In the genomic region with DNA sequence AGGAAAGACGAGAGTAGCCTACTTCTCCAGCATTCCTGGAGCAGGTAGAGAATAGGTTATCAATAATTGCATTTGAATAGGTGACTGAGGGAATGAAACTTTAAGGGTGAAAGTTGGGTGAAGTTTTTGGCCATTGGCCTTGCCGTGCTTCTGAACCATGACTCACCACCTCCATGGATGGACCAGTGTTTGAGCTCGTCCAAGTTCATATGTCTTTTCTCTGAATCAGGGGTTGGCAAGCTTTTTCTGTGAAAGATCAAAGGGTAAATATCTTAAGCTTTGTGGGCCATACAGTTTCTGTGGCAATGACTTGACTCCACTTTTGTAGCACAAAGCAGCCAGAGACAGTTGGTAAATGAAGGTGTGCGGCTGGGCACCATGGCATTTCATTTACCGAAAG, we compare ENCODE assay signal across 26 cellular contexts.
"Had no signal": no experiment of that assay in that cellular context is flagged by ENCODE, and none has a peak within 500 bp of the region (broad histone marks: within the 10 kb centered on the region; RNA-seq: fewer than 3 reads in every experiment).

No MANE protein-coding gene starts in this region.

- H3K27me3 ChIP-seq: adrenal gland, ascending aorta, brain microvascular endothelial cell, esophagus squamous epithelium, gastrocnemius medialis, right atrium auricular region, thyroid gland, upper lobe of right lung had no signal

- ATAC-seq: activated CD4-positive, alpha-beta T cell treated with anti-CD3 and anti-CD28 coated beads for 36 hours; activated naive CD4-positive, alpha-beta T cell treated with anti-CD3 and anti-CD28 coated beads, Interleukin-2, amount 50 U/mL, for 72 hours; activated T-helper 17 cell treated with anti-CD3 and anti-CD28 coated beads, Interleukin-2, amount 50 U/mL, for 72 hours; gastrocnemius medialis; left cardiac atrium; upper lobe of right lung; WTC11 had no signal

- DNase-seq: activated CD4-positive, alpha-beta T cell treated with anti-CD3 and anti-CD28 coated beads for 36 hours; activated CD4-positive, alpha-beta T cell treated with anti-CD3 and anti-CD28 coated beads, Interleukin-2, amount 50 U/mL, for 4 hours; activated CD8-positive, alpha-beta memory T cell treated with anti-CD3 and anti-CD28 coated beads for 24 hours; activated CD8-positive, alpha-beta memory T cell treated with anti-CD3 and anti-CD28 coated beads, Interleukin-2, amount 50 U/mL, for 4 hours; activated T-cell treated with anti-CD3 and anti-CD28 coated beads, Interleukin-2, amount 50 U/mL, for 24 hours; brain microvascular endothelial cell; central memory CD4-positive, alpha-beta T cell; endodermal cell; esophagus squamous epithelium; gastrocnemius medialis; head of caudate nucleus; hypothalamus; left cardiac atrium; midbrain; nephron progenitor cell; stimulated activated CD4-positive, alpha-beta T cell treated with anti-CD3 and anti-CD28 coated beads, Interleukin-1b, Interleukin-23, amount 100 ng/mL, for 48 hours; substantia nigra; T-helper 9 cell; thyroid gland; upper lobe of right lung had no signal

- H3K4me1 ChIP-seq: ascending aorta, gastrocnemius medialis, right atrium auricular region, upper lobe of right lung had no signal

- H3K4me3 ChIP-seq: adrenal gland, ascending aorta, esophagus squamous epithelium, gastrocnemius medialis, right atrium auricular region, thyroid gland, upper lobe of right lung had no signal

- H3K9me3 ChIP-seq: adrenal gland, ascending aorta, esophagus squamous epithelium, gastrocnemius medialis, right atrium auricular region, thyroid gland, upper lobe of right lung had no signal

- H3K27ac ChIP-seq: adrenal gland, ascending aorta, brain microvascular endothelial cell, esophagus squamous epithelium, gastrocnemius medialis, right atrium auricular region, thyroid gland, upper lobe of right lung had no signal

- H3K36me3 ChIP-seq: adrenal gland, ascending aorta, brain microvascular endothelial cell, esophagus squamous epithelium, gastrocnemius medialis, right atrium auricular region, thyroid gland, upper lobe of right lung had no signal
